In the genomic region with DNA sequence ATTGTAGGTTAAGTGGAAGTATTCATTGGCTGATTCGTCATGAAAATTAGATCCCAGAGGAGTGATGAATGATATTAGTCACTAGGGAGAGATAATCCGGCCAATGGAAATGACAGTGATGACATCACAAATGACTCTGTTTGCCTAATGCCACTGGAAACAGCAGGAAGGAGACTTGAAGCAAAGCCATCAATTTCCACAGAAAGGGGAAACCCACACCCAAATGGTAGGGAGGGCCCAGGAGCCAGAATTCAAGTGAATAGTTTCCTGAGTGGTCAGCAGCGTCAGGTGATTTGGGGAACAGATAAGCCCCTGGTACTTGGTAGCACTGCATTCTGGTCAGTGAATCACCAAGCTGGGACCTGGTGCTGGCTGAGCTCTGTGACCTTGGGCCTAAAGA, we compare ENCODE assay signal across 23 cellular contexts. TPM values are rescaled to one million over a fixed set of nuclear protein-coding genes. Genes with fewer than 3 reads are reported as not detected.
DNase-seq lines count a peak whose midpoint lies in the region; ATAC-seq, FAIRE-seq and TF ChIP-seq lines count a peak whose summit lies in the region.
"Had no signal": no experiment of that assay in that cellular context is flagged by ENCODE, and none has a peak within 500 bp of the region (broad histone marks: within the 10 kb centered on the region; RNA-seq: fewer than 3 reads in every experiment).

No MANE protein-coding gene starts in this region.

- 40 to 52% (median 44%) methylated on average over 3 of the region's 3 CpGs for WGBS in psoas muscle, 3 donors
- WGBS in small intestine, 3 donors = 55 to 85% (median 68%) methylated on average over 3 of the region's 3 CpGs

- TF ChIP-seq CTCF in fibroblast of pulmonary artery (IDR thresholded peaks at IDR 0.05; ENCODE audit: low read length, missing control alignments) (no peak), psoas muscle (IDR thresholded peaks at IDR 0.05) (no peak)

- H3K27me3 ChIP-seq in psoas muscle (ENCODE audit: insufficient read depth in 3 of 3, low read length in 2 of 3) = no peaks in the 10 kb centered on the region
- no peaks in the 10 kb centered on the region for H3K27me3 ChIP-seq in small intestine (ENCODE audit: control insufficient read depth in 2 of 2, insufficient read depth in 2 of 2, low read length in 2 of 2)
- H3K27me3 ChIP-seq: BE2C had no signal

- no peak overlapping the region for H3K4me3 Mint-ChIP-seq in effector memory CD8-positive, alpha-beta T cell
- H3K4me3 Mint-ChIP-seq: activated CD4-positive, alpha-beta memory T cell treated with anti-CD3 and anti-CD28 coated beads for 36 hours; central memory CD8-positive, alpha-beta T cell; H9 had no signal

- H3K4me1 Mint-ChIP-seq in effector memory CD8-positive, alpha-beta T cell (ENCODE audit: low read depth in 2 of 2) = peaks cover 5 to 8% of the 10 kb centered on the region in 2 donors

- no peaks in the 10 kb centered on the region for H3K9me3 ChIP-seq in psoas muscle
- H3K9me3 ChIP-seq in small intestine (ENCODE audit: control insufficient read depth, low read depth) = no peaks in the 10 kb centered on the region
- H3K9me3 ChIP-seq: BE2C, neutrophil had no signal

- H3K36me3 Mint-ChIP-seq in effector memory CD8-positive, alpha-beta T cell (ENCODE audit: insufficient read depth) = no peaks in the 10 kb centered on the region
- H3K36me3 Mint-ChIP-seq: activated CD4-positive, alpha-beta memory T cell treated with anti-CD3 and anti-CD28 coated beads for 36 hours had no signal

- H3K4me1 ChIP-seq in psoas muscle (peaks cover 16% of the 10 kb centered on the region), small intestine (ENCODE audit: control insufficient read depth in 2 of 2, insufficient read depth in 1 of 2, low read depth in 1 of 2, low read length in 1 of 2) (peaks cover 0 to 3% of the 10 kb centered on the region in 2 donors)

- intact Hi-C loops in psoas muscle (cut with DNase I) = loop anchor here in 1 of 2 donors (5.0 kb wide), 1 partner anchor 36 kb away; no protein-coding TSS in a partner anchor

- no peak for FAIRE-seq in small intestine (lab: Jason Lieb, UNC)
- no peak for FAIRE-seq in GM12891 (lab: Jason Lieb, UNC)
- FAIRE-seq: endometrium had no signal

- H3K36me3 ChIP-seq in psoas muscle (ENCODE audit: insufficient read depth in 1 of 2, low read depth in 1 of 2) = no peaks in the 10 kb centered on the region
- no peaks in the 10 kb centered on the region for H3K36me3 ChIP-seq in small intestine (ENCODE audit: control insufficient read depth in 2 of 2, insufficient read depth in 2 of 2, low read length in 2 of 2)
- H3K36me3 ChIP-seq: BE2C, neutrophil had no signal

- peak in 2 of 4 donors; percentile 53 to 55 for ATAC-seq in psoas muscle
- no peak for ATAC-seq in effector memory CD8-positive, alpha-beta T cell (replicated peaks)
- ATAC-seq: activated naive CD4-positive, alpha-beta T cell treated with anti-CD3 and anti-CD28 coated beads, Interleukin-2, amount 50 U/mL, for 72 hours; PC-3 had no signal

- H3K27me3 Mint-ChIP-seq in effector memory CD8-positive, alpha-beta T cell = peaks cover 16 to 24% of the 10 kb centered on the region in 2 donors

- H3K4me3 ChIP-seq in fibroblast of pulmonary artery (replicated peaks; ENCODE audit: low read depth, low read length) = no peak overlapping the region
- H3K4me3 ChIP-seq in psoas muscle = no peak overlapping the region
- no peak overlapping the region for H3K4me3 ChIP-seq in small intestine (ENCODE audit: low read depth in 1 of 2, low read length in 2 of 2)

- no peak for TF ChIP-seq POLR2A in GM12891 (IDR thresholded peaks at IDR 0.05; ENCODE audit: low read depth, low read length)

- H3K27ac ChIP-seq in psoas muscle = peak overlapping the region; percentile 20
- no peak overlapping the region for H3K27ac ChIP-seq in small intestine (ENCODE audit: low read depth in 1 of 2, low read length in 1 of 2)
- H3K27ac ChIP-seq: neutrophil, VCaP had no signal

- H3K27ac Mint-ChIP-seq in effector memory CD8-positive, alpha-beta T cell = no peak overlapping the region
- H3K27ac Mint-ChIP-seq: activated CD4-positive, alpha-beta memory T cell treated with anti-CD3 and anti-CD28 coated beads for 36 hours; activated naive CD4-positive, alpha-beta T cell treated with anti-CD3 and anti-CD28 coated beads, Interleukin-2, amount 50 U/mL, for 72 hours; H9; IgD-negative memory B cell had no signal

- peaks cover 0 to 8% of the 10 kb centered on the region in 2 donors for H3K9me3 Mint-ChIP-seq in effector memory CD8-positive, alpha-beta T cell
- H3K9me3 Mint-ChIP-seq: activated CD4-positive, alpha-beta memory T cell treated with anti-CD3 and anti-CD28 coated beads for 36 hours; H9 had no signal

- DNase-seq in HS-5 (ENCODE audit: low read depth) (peak; percentile 33), T1000 (lab: John Stamatoyannopoulos, UW) (peak; percentile 71), fibroblast of pulmonary artery (ENCODE audit: low read depth) (peak; percentile 63), psoas muscle (peak in 1 of 2 donors; percentile 18), small intestine (no peak), GM12891 (ENCODE audit: insufficient read length, low spot score) (no peak)
- no peak for DNase-seq in effector memory CD8-positive, alpha-beta T cell
- DNase-seq in activated CD4-positive, alpha-beta T cell treated with anti-CD3 and anti-CD28 coated beads for 48 hours = no peak
- DNase-seq: activated CD4-positive, alpha-beta memory T cell treated with anti-CD3 and anti-CD28 coated beads for 36 hours; activated T-cell treated with anti-CD3 and anti-CD28 coated beads, Interleukin-2, amount 50 U/mL, for 48 hours; BE2C; H9; NCI-H1048; NCI-H526 treated with DMSO at 0.1 percent for 48 hours; PC-3; stimulated activated CD4-positive, alpha-beta T cell treated with anti-CD3 and anti-CD28 coated beads, Interleukin-4, amount 100 ng/mL, for 4 hours had no signal

TF ChIP-seq in GM12891, 5 proteins besides CTCF, POLR2A, EP300 and RAD21:
- no peak for TF ChIP-seq TAF1 (IDR thresholded peaks at IDR 0.05; ENCODE audit: low read depth, low read length)
- no peak for TF ChIP-seq SPI1 (IDR thresholded peaks at IDR 0.05; ENCODE audit: low read depth, low read length)
- no peak for TF ChIP-seq POU2F2 (IDR thresholded peaks at IDR 0.05; ENCODE audit: low read depth, low read length)
- no peak for TF ChIP-seq POLR2AphosphoS5 (IDR thresholded peaks at IDR 0.05; ENCODE audit: low read depth, low read length)
- no peak for TF ChIP-seq PAX5 (IDR thresholded peaks at IDR 0.05; ENCODE audit: insufficient read depth, low read length, severe bottlenecking)

RNA-seq across cellular contexts. Expression of a gene that starts 3.3 kb away (rescaled TPM):
- total RNA-seq in psoas muscle = 10 to 100 TPM; 11.7 to 31.3 (median 16.7) TPM
- polyA plus RNA-seq in psoas muscle (10 to 100 TPM in 2 of 3 donors, 1 to 10 TPM in 1; 6.7 to 65.8 (median 11.2) TPM), small intestine (10 to 100 TPM in 1 of 3 donors, 1 to 10 TPM in 1, under 1 TPM in 1; 0.54 to 11.3 (median 1.8) TPM)
- not detected for polyA plus RNA-seq in GM12891 (2012; ENCODE audit: low read depth, missing spikeins)
- total RNA-seq: activated CD4-positive, alpha-beta memory T cell treated with anti-CD3 and anti-CD28 coated beads for 36 hours; activated naive CD4-positive, alpha-beta T cell treated with anti-CD3 and anti-CD28 coated beads, Interleukin-2, amount 50 U/mL, for 72 hours; mononuclear cell had no signal
- polyA plus RNA-seq: IgD-negative memory B cell had no signal

Comparison
In these comparisons a context has a peak if more than half of its experiments do, and no peak if none do; other contexts are left out.
1. DNase-seq: peak in HS-5 (single experiment), T1000 (single experiment) and fibroblast of pulmonary artery (single experiment); none in effector memory CD8-positive, alpha-beta T cell (0 of 3), activated CD4-positive, alpha-beta T cell treated with anti-CD3 and anti-CD28 coated beads for 48 hours (single experiment), small intestine (single experiment) and GM12891 (single experiment).